ENCODE assay signal across 15 cellular contexts in the genomic region with DNA sequence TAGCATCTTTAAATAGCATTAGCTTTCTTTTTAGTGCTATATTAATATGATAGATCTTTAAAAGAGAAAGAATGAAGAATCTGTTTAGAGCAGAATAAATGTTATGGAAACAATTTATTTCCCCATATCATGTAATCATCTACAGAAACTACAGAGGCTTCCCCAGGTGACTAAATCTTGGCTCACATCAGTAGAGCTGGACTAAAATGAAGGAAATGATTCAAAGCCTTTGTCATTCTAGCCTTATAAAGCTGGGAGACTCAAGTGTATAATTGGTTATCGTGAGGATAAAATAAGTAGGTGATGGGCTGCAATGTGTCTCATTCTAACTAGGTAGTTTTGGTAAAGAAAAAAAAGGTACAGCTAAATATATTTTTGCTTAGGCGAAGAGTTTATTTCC.
DNase-seq lines count a peak whose midpoint lies in the region; ATAC-seq and TF ChIP-seq lines count a peak whose summit lies in the region.
"Had no signal": no experiment of that assay in that cellular context is flagged by ENCODE, and none has a peak within 500 bp of the region (broad histone marks: within the 10 kb centered on the region; RNA-seq: fewer than 3 reads in every experiment).

No MANE protein-coding gene starts in this region.

- no peaks in the 10 kb centered on the region for H3K4me1 ChIP-seq in PC-3 (ENCODE audit: insufficient read depth, low read length)
- H3K4me1 ChIP-seq in left ventricle myocardium inferior, result peaks cover 23% of the 10 kb centered on the region

- H3K27me3 ChIP-seq in PC-3 (ENCODE audit: low read length), result 0 out of 2 replicates have a peak, but pooled peaks cover 4% of the 10 kb centered on the region
- no peaks in the 10 kb centered on the region for H3K27me3 ChIP-seq in left ventricle myocardium inferior (ENCODE audit: low read depth)

- intact Hi-C loops in PC-3 (cut with micrococcal nuclease), result no loop called here
- intact Hi-C loops in left ventricle myocardium inferior (cut with micrococcal nuclease), result no loop called here

- H3K27ac ChIP-seq in PC-3 (ENCODE audit: low read length), result no peak overlapping the region
- H3K27ac ChIP-seq in epithelial cell of prostate, result peak overlapping the region; percentile 27
- H3K27ac ChIP-seq in left ventricle myocardium inferior (replicated peaks), result no peak overlapping the region
- H3K27ac ChIP-seq: C4-2B, SK-N-MC had no signal

- no peaks in the 10 kb centered on the region for H3F3A ChIP-seq in PC-3 (ENCODE audit: low read length, unreplicated experiment)

- ATAC-seq in PC-3, result peak; percentile 56; the same call in 1 of the 2 replicates
- ATAC-seq in HG02763 (IDR thresholded peaks at IDR 0.05; ENCODE audit: unreplicated experiment), result no peak

- H3K9me3 ChIP-seq in PC-3 (ENCODE audit: low read length) (no peaks in the 10 kb centered on the region), left ventricle myocardium inferior (replicated peaks) (no peaks in the 10 kb centered on the region)

- POLR2A ChIA-PET in PC-3 (lab: Charles Lee; ENCODE audit: unreplicated experiment), result no interaction called here

- H4K20me1 ChIP-seq in PC-3 (ENCODE audit: low read length), result no peaks in the 10 kb centered on the region

- no peak overlapping the region for H3K4me3 ChIP-seq in PC-3 (ENCODE audit: low read length)
- H3K4me3 ChIP-seq in left ventricle myocardium inferior, result no peak overlapping the region
- H3K4me3 ChIP-seq: SK-N-MC had no signal

- TF ChIP-seq CTCF in PC-3 (conservative IDR thresholded peaks at IDR 0.05; ENCODE audit: low read depth, low read length) (no peak), left ventricle myocardium inferior (IDR thresholded peaks at IDR 0.05; ENCODE audit: borderline replicate concordance) (no peak)

- H3K9ac ChIP-seq in PC-3 (ENCODE audit: low read length), result no peak overlapping the region

- H3K4me2 ChIP-seq in PC-3 (ENCODE audit: low read length), result no peak overlapping the region

- no peaks in the 10 kb centered on the region for H3K79me2 ChIP-seq in PC-3 (ENCODE audit: low read length)

- H3K36me3 ChIP-seq in PC-3 (ENCODE audit: low read depth, low read length) (no peaks in the 10 kb centered on the region), left ventricle myocardium inferior (no peaks in the 10 kb centered on the region)

- CTCF ChIA-PET in PC-3 (lab: Charles Lee), result interaction anchor here (0.6 kb wide), 1 partner anchor 295 kb away, joined by 3 read pairs; no protein-coding TSS in a partner anchor

- in situ Hi-C loops in ACHN (cut with HindIII; ENCODE audit: low pct_ligation_motif_present, low pct_unique_long_range_greater_than_20kb, low sequenced_read_pairs), result no loop called here

- H3K9me2 ChIP-seq in PC-3 (replicated peaks; ENCODE audit: low read length), result no peaks in the 10 kb centered on the region

- peak; percentile 40 for DNase-seq in ACHN
- DNase-seq in HT1080 (ENCODE audit: low read depth), result peak; percentile 37
- DNase-seq in PC-3, result peak; percentile 28
- DNase-seq in epithelial cell of prostate (ENCODE audit: low read depth, low spot score), result peak; percentile 3
- no peak for DNase-seq in activated T-cell treated with anti-CD3 and anti-CD28 coated beads, Interleukin-2, amount 50 U/mL, for 1 hour
- DNase-seq in NCI-H345 (lab: John Stamatoyannopoulos, UW), result no peak
- no peak for DNase-seq in left ventricle myocardium inferior
- DNase-seq: COR-L47, Kasumi-1, NCI-H2029 treated with DMSO at 0.1 percent for 48 hours, NCI-H526 treated with DMSO at 0.1 percent for 48 hours, T-helper 1 cell had no signal

- BruUV-seq in PC-3 (replicated peaks; lab: Mats Ljungman, UMichigan), result no TSS peak

- H2AFZ ChIP-seq in PC-3 (ENCODE audit: low read length), result no peak overlapping the region

Comparison
In these comparisons a context has a peak if more than half of its experiments do, and no peak if none do; other contexts are left out.
1. DNase-seq: peak in ACHN (single experiment), HT1080 (single experiment), PC-3 (single experiment) and epithelial cell of prostate (single experiment); none in activated T-cell treated with anti-CD3 and anti-CD28 coated beads, Interleukin-2, amount 50 U/mL, for 1 hour (single experiment), NCI-H345 (single experiment) and left ventricle myocardium inferior (single experiment).